ENCODE assay signal across 20 cellular contexts in genomic region chr21:44199448-44199847, GRCh38. TPM values are rescaled to one million over a fixed set of nuclear protein-coding genes. Genes with fewer than 3 reads are reported as not detected.
DNase-seq lines count a peak whose midpoint lies in the region; ATAC-seq, FAIRE-seq and TF ChIP-seq lines count a peak whose summit lies in the region.
"Had no signal": no experiment of that assay in that cellular context is flagged by ENCODE, and none has a peak within 500 bp of the region (broad histone marks: within the 10 kb centered on the region; RNA-seq: fewer than 3 reads in every experiment).

No MANE protein-coding gene starts in this region.

- H4K20me1 ChIP-seq in GM23248 (ENCODE audit: insufficient read depth) (no peaks in the 10 kb centered on the region), H1 (replicated peaks in 1 of 2; ENCODE audit: control insufficient read depth in 1 of 2, insufficient read depth in 2 of 2, low read length in 2 of 2) (no peaks in the 10 kb centered on the region)

- no peak overlapping the region for H3K14ac ChIP-seq in H1 (ENCODE audit: insufficient read length)

- H2BK5ac ChIP-seq in H1 (ENCODE audit: low read depth, low read length) = no peak overlapping the region

- no peaks in the 10 kb centered on the region for H3K79me1 ChIP-seq in H1 (ENCODE audit: low read depth, low read length)

- H3K36me3 Mint-ChIP-seq in naive B cell = no peaks in the 10 kb centered on the region
- H3K36me3 Mint-ChIP-seq: activated naive CD4-positive, alpha-beta T cell treated with anti-CD3 and anti-CD28 coated beads, Interleukin-2, amount 50 U/mL, for 24 hours; naive thymus-derived CD8-positive, alpha-beta T cell had no signal

- no peak for TF ChIP-seq CTCF in H1 (IDR thresholded peaks at IDR 0.05; ENCODE audit: control extremely low read depth in 1 of 3, insufficient read depth in 1 of 3, low read depth in 1 of 3, low read length in 3 of 3)

- no peak overlapping the region for H2BK15ac ChIP-seq in H1 (ENCODE audit: low read length)

- no peak overlapping the region for H3K4me3 Mint-ChIP-seq in naive B cell
- H3K4me3 Mint-ChIP-seq: activated CD4-positive, alpha-beta T cell treated with anti-CD3 and anti-CD28 coated beads, Interleukin-2, amount 10 ng/mL, durations not matched to agents 7 days and 5 days; activated naive CD4-positive, alpha-beta T cell treated with anti-CD3 and anti-CD28 coated beads, Interleukin-2, amount 50 U/mL, for 24 hours; naive thymus-derived CD8-positive, alpha-beta T cell had no signal

- no peak for TF ChIP-seq RAD21 in H1 (IDR thresholded peaks at IDR 0.05 in 1 of 2, conservative IDR thresholded peaks at IDR 0.05 in 1 of 2; ENCODE audit: low read depth in 2 of 2, low read length in 2 of 2)

- no peak overlapping the region for H3K27ac ChIP-seq in GM23248
- H3K27ac ChIP-seq in H1 (ENCODE audit: low read depth, low read length) = no peak overlapping the region
- H3K27ac ChIP-seq: colonic mucosa, lower lobe of right lung, psoas muscle, tibial nerve had no signal

- H3K4ac ChIP-seq in H1 (replicated peaks; ENCODE audit: insufficient read length, low read depth, low read length) = no peak overlapping the region

- no peaks in the 10 kb centered on the region for H3K9me3 Mint-ChIP-seq in naive B cell
- H3K9me3 Mint-ChIP-seq: activated CD4-positive, alpha-beta T cell treated with anti-CD3 and anti-CD28 coated beads, Interleukin-2, amount 10 ng/mL, durations not matched to agents 7 days and 5 days; activated naive CD4-positive, alpha-beta T cell treated with anti-CD3 and anti-CD28 coated beads, Interleukin-2, amount 50 U/mL, for 24 hours; naive thymus-derived CD8-positive, alpha-beta T cell had no signal

- H4K5ac ChIP-seq in H1 (ENCODE audit: insufficient read length, low read depth, low read length) = no peak overlapping the region

- H3K4me1 Mint-ChIP-seq in naive B cell = peaks cover 0 to 15% (median 7%) of the 10 kb centered on the region in 3 donors
- H3K4me1 Mint-ChIP-seq: activated CD4-positive, alpha-beta T cell treated with anti-CD3 and anti-CD28 coated beads, Interleukin-2, amount 10 ng/mL, durations not matched to agents 7 days and 5 days; activated naive CD4-positive, alpha-beta T cell treated with anti-CD3 and anti-CD28 coated beads, Interleukin-2, amount 50 U/mL, for 24 hours had no signal

- POLR2A ChIA-PET in H1 (lab: Charles Lee; ENCODE audit: partially characterized antibody) = interaction anchor here (0.9 kb wide), 1 partner anchor 291 kb away, joined by 3 read pairs; no protein-coding TSS in a partner anchor

- H3F3A ChIP-seq in GM23248 (ENCODE audit: insufficient read depth) = no peaks in the 10 kb centered on the region

- 84 to 85% methylated on average over 15 of the region's 15 CpGs for WGBS in GM23248 (ENCODE audit: low coverage in 1 of 2, low lambda C conversion rate in 2 of 2, missing lambda C conversion rate in 2 of 2), 2 experiments
- 78% methylated on average over 15 of the region's 15 CpGs; no CpG with 5 or more reads in 1 of the 2 experiments for WGBS in H1 (ENCODE audit: extremely low coverage in 1 of 2, insufficient coverage in 1 of 2, insufficient read length in 1 of 2, insufficient replicate concordance in 2 of 2, low coverage in 1 of 2, low lambda C conversion rate in 2 of 2, missing lambda C conversion rate in 1 of 2), 2 experiments

- H3K79me2 ChIP-seq in GM23248 (ENCODE audit: insufficient read depth) (no peaks in the 10 kb centered on the region), H1 (ENCODE audit: control insufficient read depth in 1 of 2, insufficient read depth in 2 of 2, low read length in 2 of 2) (no peaks in the 10 kb centered on the region)

- H3K27me3 ChIP-seq in GM23248 (replicated peaks; ENCODE audit: insufficient read depth) (no peaks in the 10 kb centered on the region; the same call in 1 of the 2 replicates), H1 (replicated peaks in 1 of 4; ENCODE audit: control insufficient read depth in 3 of 4, extremely low read depth in 1 of 4, insufficient read depth in 3 of 4, low read length in 3 of 4) (no peaks in the 10 kb centered on the region)
- H3K27me3 ChIP-seq: colonic mucosa, tibial nerve had no signal

- H3K27me3 Mint-ChIP-seq in naive B cell = no peaks in the 10 kb centered on the region
- H3K27me3 Mint-ChIP-seq: activated CD4-positive, alpha-beta T cell treated with anti-CD3 and anti-CD28 coated beads, Interleukin-2, amount 10 ng/mL, durations not matched to agents 7 days and 5 days; activated naive CD4-positive, alpha-beta T cell treated with anti-CD3 and anti-CD28 coated beads, Interleukin-2, amount 50 U/mL, for 24 hours; naive thymus-derived CD8-positive, alpha-beta T cell had no signal

- H3K23me2 ChIP-seq in H1 (ENCODE audit: low read depth, low read length) = no peaks in the 10 kb centered on the region

- H3K56ac ChIP-seq in H1 (replicated peaks; ENCODE audit: insufficient read length, low read depth, low read length) = no peak overlapping the region

- CTCF ChIA-PET in H1 (lab: Charles Lee; ENCODE audit: partially characterized antibody) = interaction anchor here (0.6 kb wide), 1 partner anchor 860 kb away, joined by 3 read pairs; no protein-coding TSS in a partner anchor

- H3K9ac ChIP-seq in GM23248 (no peak overlapping the region), H1 (replicated peaks in 1 of 4; ENCODE audit: extremely low read depth in 1 of 4, low read depth in 3 of 4, low read length in 3 of 4) (no peak overlapping the region)

- FAIRE-seq in H1 (lab: Jason Lieb, UNC) = no peak

- peak in 1 of 2 experiments; percentile 15; a peak in 1 of 3 replicates for TF ChIP-seq EP300 in H1 (IDR thresholded peaks at IDR 0.05; ENCODE audit: borderline replicate concordance in 1 of 2, low read depth in 2 of 2, low read length in 2 of 2)

- H4K8ac ChIP-seq in H1 (ENCODE audit: extremely low read depth, insufficient read depth, low read length) = no peak overlapping the region

- peak overlapping the region in 5 of 6 donors; percentile 79 to 93 (median 86) for H3K27ac Mint-ChIP-seq in naive B cell
- H3K27ac Mint-ChIP-seq: activated CD4-positive, alpha-beta T cell treated with anti-CD3 and anti-CD28 coated beads, Interleukin-2, amount 10 ng/mL, durations not matched to agents 7 days and 5 days; activated naive CD4-positive, alpha-beta T cell treated with anti-CD3 and anti-CD28 coated beads, Interleukin-2, amount 50 U/mL, for 24 hours had no signal

- DNase-seq in GM23248 = peak; percentile 0
- DNase-seq in NCI-H1048 (lab: John Stamatoyannopoulos, UW) = peak; percentile 19
- peak in 1 of 2 experiments; percentile 53 for DNase-seq in H1 (ENCODE audit: low read depth in 1 of 2, low spot score in 2 of 2)
- no peak for DNase-seq in naive B cell
- no peak for DNase-seq in SKM-1 (lab: John Stamatoyannopoulos, UW; ENCODE audit: unreplicated experiment)
- DNase-seq in LoVo (ENCODE audit: low spot score) = no peak
- DNase-seq in stimulated activated naive CD8-positive, alpha-beta T cell treated with anti-CD3 and anti-CD28 coated beads, Interleukin-15, Interleukin-2, amounts not matched to agents 100 U/mL and 50 U/mL, for 24 hours = no peak
- DNase-seq: activated CD4-positive, alpha-beta T cell treated with anti-CD3 and anti-CD28 coated beads, Interleukin-2, amount 10 ng/mL, durations not matched to agents 7 days and 5 days; activated T-cell treated with anti-CD3 and anti-CD28 coated beads, Interleukin-2, amount 50 U/mL, for 1 hour; colonic mucosa; foreskin fibroblast; lower lobe of right lung; naive thymus-derived CD8-positive, alpha-beta T cell; NCI-H187; NCI-H446; stimulated activated CD4-positive, alpha-beta T cell treated with anti-CD3 and anti-CD28 coated beads, Interleukin-12 subunit alpha, Interleukin-12 subunit beta, amount 100 ng/mL, for 4 hours had no signal

- H2AK5ac ChIP-seq in H1 (ENCODE audit: low read depth, low read length) = no peak overlapping the region

- TF ChIP-seq POLR2A in H1 (IDR thresholded peaks at IDR 0.05; ENCODE audit: control extremely low read depth in 1 of 2, low read depth in 2 of 2, low read length in 2 of 2) = no peak

- H3K9me3 ChIP-seq in GM23248 (ENCODE audit: low read depth) = no peaks in the 10 kb centered on the region
- H3K9me3 ChIP-seq in H1 (ENCODE audit: insufficient read depth in 2 of 2, low read depth in 1 of 2, low read length in 1 of 2) = no peaks in the 10 kb centered on the region
- H3K9me3 ChIP-seq: colonic mucosa, lower lobe of right lung, psoas muscle, tibial nerve had no signal

- H3K4me2 ChIP-seq in GM23248 (ENCODE audit: unreplicated experiment) (no peak overlapping the region), H1 (ENCODE audit: insufficient read depth in 1 of 2, low read depth in 2 of 2, low read length in 2 of 2) (no peak overlapping the region)

- no peak overlapping the region for H3K23ac ChIP-seq in H1 (ENCODE audit: insufficient read length)

- H3K4me1 ChIP-seq in GM23248 (ENCODE audit: insufficient read depth) (no peaks in the 10 kb centered on the region), H1 (replicated peaks in 1 of 4; ENCODE audit: control insufficient read depth in 3 of 4, insufficient read depth in 4 of 4, low read length in 3 of 4) (peaks cover 0 to 4% (median 2%) of the 10 kb centered on the region in 4 experiments; a peak in 3 of 7 replicates)
- H3K4me1 ChIP-seq: colonic mucosa, lower lobe of right lung, psoas muscle had no signal

- ATAC-seq in naive B cell (ENCODE audit: low read depth in 2 of 2) = peak in 1 of 2 donors; percentile 1
- no peak for ATAC-seq in stimulated activated naive CD8-positive, alpha-beta T cell treated with anti-CD3 and anti-CD28 coated beads, Interleukin-15, Interleukin-2, amounts not matched to agents 100 U/mL and 50 U/mL, for 24 hours
- ATAC-seq: HCT116; lower lobe of right lung; naive thymus-derived CD8-positive, alpha-beta T cell; psoas muscle had no signal

- H3K36me3 ChIP-seq in GM23248 (ENCODE audit: low read depth) = no peaks in the 10 kb centered on the region
- H3K36me3 ChIP-seq in H1 (ENCODE audit: control insufficient read depth in 2 of 4, insufficient read depth in 4 of 4, low read length in 3 of 4) = no peaks in the 10 kb centered on the region
- H3K36me3 ChIP-seq: colonic mucosa, lower lobe of right lung, tibial nerve had no signal

- H2BK12ac ChIP-seq in H1 (ENCODE audit: low read depth, low read length) = no peak overlapping the region

- H4K91ac ChIP-seq in H1 (replicated peaks; ENCODE audit: insufficient read length, low read length) = no peak overlapping the region

- H2AFZ ChIP-seq in GM23248 (no peak overlapping the region), H1 (ENCODE audit: low read length) (no peak overlapping the region)

- in situ Hi-C loops in GM23248 (cut with MboI) = no loop called here

- H3K18ac ChIP-seq in H1 (ENCODE audit: extremely low read depth, low read length) = no peak overlapping the region; the same call in 1 of the 2 replicates

- H3K4me3 ChIP-seq in GM23248 (no peak overlapping the region), H1 (ENCODE audit: extremely low read depth in 1 of 4, insufficient read depth in 2 of 4, low read depth in 3 of 4, low read length in 4 of 4) (no peak overlapping the region)
- H3K4me3 ChIP-seq: colonic mucosa, lower lobe of right lung, psoas muscle, tibial nerve had no signal

- no peak overlapping the region for H2BK120ac ChIP-seq in H1 (replicated peaks; ENCODE audit: low read depth, low read length)

- no peaks in the 10 kb centered on the region for H3K9me2 ChIP-seq in GM23248 (ENCODE audit: insufficient read depth)

- no peak overlapping the region for H2BK20ac ChIP-seq in H1 (ENCODE audit: low read length)

RNA-seq across cellular contexts. Expression of gene ICOSLG, which starts 41.3 kb away (rescaled TPM):
- under 0.01 and 0.25 TPM in 2 replicates for total RNA-seq in GM23248 (2014; rRNA removed; shearing (Covaris generic))
- polyA plus RNA-seq in GM23248 (2016; fragmentation: Nextera tagmentation; extraction: Ambion mirVana) (not detected in 2 replicates), H1 (2011; rRNA removed) (2.3 and 3.1 TPM in 2 replicates), naive B cell (ENCODE audit: low read depth in 6 of 6) (10 to 100 TPM in 4 of 6 donors, 1 to 10 TPM in 2; 5.1 to 33.1 (median 13.9) TPM)
- total RNA-seq in H1 (2021; fragmentation: NEBNext Ultra II Directional; extraction: Animal tissue kit (Norgen Biotek cat#: 25700)) = 5.5 and 6.7 TPM in 2 replicates
- 1.8 TPM for polyA plus RNA-seq in H1 (2011; cell fraction: cytosol; rRNA removed)
- polyA plus RNA-seq in H1 (2011; cell fraction: nucleus; rRNA removed) = 6.0 TPM
- 3.7 to 5.6 TPM (median 4.5 TPM) in 4 replicates for polyA plus RNA-seq in H1 (2012, experiment 1 of 2)
- 4.1 TPM for polyA plus RNA-seq in H1 (2012, experiment 2 of 2)
- 4.3 TPM for polyA plus RNA-seq in H1 (2013, experiment 1 of 2)
- 4.6 TPM for polyA plus RNA-seq in H1 (2013, experiment 2 of 2)
- polyA minus RNA-seq in H1 (2011; rRNA and poly(A)+ RNA removed) = 4.8 and 7.4 TPM in 2 replicates
- 2.3 TPM for polyA minus RNA-seq in H1 (2011; cell fraction: cytosol; rRNA and poly(A)+ RNA removed)
- polyA minus RNA-seq in H1 (2011; cell fraction: nucleus; rRNA and poly(A)+ RNA removed) = 3.5 TPM

Comparison
In these comparisons a context has a peak if more than half of its experiments do, and no peak if none do; other contexts are left out.
1. DNase-seq: peak in GM23248 (single experiment) and NCI-H1048 (single experiment); none in naive B cell (single experiment), SKM-1 (single experiment), LoVo (single experiment) and stimulated activated naive CD8-positive, alpha-beta T cell treated with anti-CD3 and anti-CD28 coated beads, Interleukin-15, Interleukin-2, amounts not matched to agents 100 U/mL and 50 U/mL, for 24 hours (single experiment).